In genomic region chr4:8078610-8079015, GRCh38 we compare ENCODE assay signal across 28 cellular contexts.
"Had no signal": no experiment of that assay in that cellular context is flagged by ENCODE, and none has a peak within 500 bp of the region (broad histone marks: within the 10 kb centered on the region; RNA-seq: fewer than 3 reads in every experiment).

No MANE protein-coding gene starts in this region.

- H3K27me3 Mint-ChIP-seq: activated CD4-positive, alpha-beta memory T cell treated with anti-CD3 and anti-CD28 coated beads for 36 hours; activated T-helper 17 cell treated with anti-CD3 and anti-CD28 coated beads, Interleukin-2, amount 50 U/mL, for 72 hours; central memory CD8-positive, alpha-beta T cell had no signal

- H3K9me3 Mint-ChIP-seq: activated CD4-positive, alpha-beta memory T cell treated with anti-CD3 and anti-CD28 coated beads for 36 hours; activated CD4-positive, alpha-beta T cell treated with anti-CD3 and anti-CD28 coated beads, Interleukin-2, amount 10 ng/mL, durations not matched to agents 24 days and 14 days; activated T-cell treated with anti-CD3 and anti-CD28 coated beads, Interleukin-2, amount 50 U/mL, for 4 hours; activated T-helper 17 cell treated with anti-CD3 and anti-CD28 coated beads, Interleukin-2, amount 50 U/mL, for 72 hours; central memory CD8-positive, alpha-beta T cell; natural killer cell; stimulated activated effector memory CD8-positive, alpha-beta T cell treated with anti-CD3 and anti-CD28 coated beads, Interleukin-12 subunit alpha, Interleukin-12 subunit beta, amount 100 ng/mL, for 72 hours; stimulated activated naive CD8-positive, alpha-beta T cell treated with anti-CD3 and anti-CD28 coated beads, Interleukin-15, amount 100 ng/mL, for 72 hours; type B pancreatic cell had no signal

- DNase-seq: activated CD4-positive, alpha-beta memory T cell treated with anti-CD3 and anti-CD28 coated beads for 36 hours; activated CD4-positive, alpha-beta T cell treated with anti-CD3 and anti-CD28 coated beads, Interleukin-2, amount 10 ng/mL, durations not matched to agents 24 days and 14 days; activated CD4-positive, CD25-positive, alpha-beta regulatory T cell treated with anti-CD3 and anti-CD28 coated beads, Interleukin-2, amount 50 U/mL, for 72 hours; activated gamma-delta T cell treated with Interleukin-2 at 50 U/mL for 16 hours; activated naive CD4-positive, alpha-beta T cell treated with anti-CD3 and anti-CD28 coated beads, Interleukin-2, amount 50 U/mL, for 16 hours; activated T-cell treated with anti-CD3 and anti-CD28 coated beads, Interleukin-2, amount 50 U/mL, for 4 hours; amniotic stem cell; effector CD8-positive, alpha-beta T cell; glutamatergic neuron; left ventricle myocardium inferior; natural killer cell; retina; sigmoid colon; stimulated activated CD4-positive, alpha-beta T cell treated with anti-CD3 and anti-CD28 coated beads, Interleukin-4, amount 100 ng/mL, for 24 hours; stimulated activated naive CD8-positive, alpha-beta T cell treated with anti-CD3 and anti-CD28 coated beads, Interleukin-15, amount 100 ng/mL, for 72 hours; substantia nigra; T-helper 2 cell; uterus had no signal

- ATAC-seq: activated T-cell treated with anti-CD3 and anti-CD28 coated beads, Interleukin-2, amount 50 U/mL, for 4 hours; activated T-helper 17 cell treated with anti-CD3 and anti-CD28 coated beads, Interleukin-2, amount 50 U/mL, for 72 hours; natural killer cell; stimulated activated effector memory CD8-positive, alpha-beta T cell treated with anti-CD3 and anti-CD28 coated beads, Interleukin-12 subunit alpha, Interleukin-12 subunit beta, amount 100 ng/mL, for 72 hours; stimulated activated naive CD8-positive, alpha-beta T cell treated with anti-CD3 and anti-CD28 coated beads, Interleukin-15, amount 100 ng/mL, for 72 hours had no signal

- H3K4me3 Mint-ChIP-seq: activated CD4-positive, alpha-beta memory T cell treated with anti-CD3 and anti-CD28 coated beads for 36 hours; activated CD4-positive, alpha-beta T cell treated with anti-CD3 and anti-CD28 coated beads, Interleukin-2, amount 10 ng/mL, durations not matched to agents 24 days and 14 days; activated T-cell treated with anti-CD3 and anti-CD28 coated beads, Interleukin-2, amount 50 U/mL, for 4 hours; activated T-helper 17 cell treated with anti-CD3 and anti-CD28 coated beads, Interleukin-2, amount 50 U/mL, for 72 hours; central memory CD8-positive, alpha-beta T cell; natural killer cell; stimulated activated effector memory CD8-positive, alpha-beta T cell treated with anti-CD3 and anti-CD28 coated beads, Interleukin-12 subunit alpha, Interleukin-12 subunit beta, amount 100 ng/mL, for 72 hours; stimulated activated naive CD8-positive, alpha-beta T cell treated with anti-CD3 and anti-CD28 coated beads, Interleukin-15, amount 100 ng/mL, for 72 hours had no signal

- H3K4me1 Mint-ChIP-seq: activated CD4-positive, alpha-beta T cell treated with anti-CD3 and anti-CD28 coated beads, Interleukin-2, amount 10 ng/mL, durations not matched to agents 24 days and 14 days; activated T-helper 17 cell treated with anti-CD3 and anti-CD28 coated beads, Interleukin-2, amount 50 U/mL, for 72 hours; natural killer cell; stimulated activated naive CD8-positive, alpha-beta T cell treated with anti-CD3 and anti-CD28 coated beads, Interleukin-15, amount 100 ng/mL, for 72 hours had no signal

- H3K27me3 ChIP-seq: colonic mucosa, sigmoid colon, uterus had no signal

- H3K36me3 ChIP-seq: colonic mucosa, left ventricle myocardium inferior, sigmoid colon, uterus had no signal

- H3K4me3 ChIP-seq: colonic mucosa, left ventricle myocardium inferior, lung, sigmoid colon, uterus had no signal

- H3K27ac Mint-ChIP-seq: activated CD4-positive, alpha-beta memory T cell treated with anti-CD3 and anti-CD28 coated beads for 36 hours; activated CD4-positive, alpha-beta T cell treated with anti-CD3 and anti-CD28 coated beads, Interleukin-2, amount 10 ng/mL, durations not matched to agents 24 days and 14 days; activated T-helper 17 cell treated with anti-CD3 and anti-CD28 coated beads, Interleukin-2, amount 50 U/mL, for 72 hours; natural killer cell; progenitor cell of endocrine pancreas; stimulated activated effector memory CD8-positive, alpha-beta T cell treated with anti-CD3 and anti-CD28 coated beads, Interleukin-12 subunit alpha, Interleukin-12 subunit beta, amount 100 ng/mL, for 72 hours; stimulated activated naive CD8-positive, alpha-beta T cell treated with anti-CD3 and anti-CD28 coated beads, Interleukin-15, amount 100 ng/mL, for 72 hours; type B pancreatic cell had no signal

- H3K9me3 ChIP-seq: colonic mucosa, left ventricle myocardium inferior, sigmoid colon, uterus had no signal

- H3K4me1 ChIP-seq: sigmoid colon, uterus had no signal

- H3K36me3 Mint-ChIP-seq: activated CD4-positive, alpha-beta memory T cell treated with anti-CD3 and anti-CD28 coated beads for 36 hours; natural killer cell; stimulated activated effector memory CD8-positive, alpha-beta T cell treated with anti-CD3 and anti-CD28 coated beads, Interleukin-12 subunit alpha, Interleukin-12 subunit beta, amount 100 ng/mL, for 72 hours; type B pancreatic cell had no signal

- FAIRE-seq: frontal cortex, islet of Langerhans, small intestine had no signal

- H3K27ac ChIP-seq: colonic mucosa, left ventricle myocardium inferior, sigmoid colon, uterus had no signal
